Comparison of ENCODE assay signal across 25 cellular contexts in the genomic region with DNA sequence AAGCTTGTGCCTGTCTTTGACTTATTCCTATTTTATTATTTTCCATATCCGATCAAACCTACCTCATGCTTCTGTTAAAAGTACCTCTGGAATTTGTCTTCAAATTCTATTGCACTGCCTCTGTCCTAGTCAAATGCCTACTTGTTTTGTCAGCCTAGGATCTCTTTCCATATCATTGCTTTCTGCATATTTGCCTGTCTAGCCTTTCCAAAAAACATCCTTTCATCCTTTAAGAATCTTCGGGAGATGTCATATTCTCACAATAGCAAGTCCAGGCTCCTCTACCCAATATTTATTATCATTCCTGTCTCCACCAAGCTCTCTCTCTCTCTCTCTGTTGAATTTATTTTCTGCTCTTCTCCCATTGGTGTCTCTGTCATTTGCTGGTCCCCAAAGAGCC.
"Had no signal": no experiment of that assay in that cellular context is flagged by ENCODE, and none has a peak within 500 bp of the region (broad histone marks: within the 10 kb centered on the region; RNA-seq: fewer than 3 reads in every experiment).

No MANE protein-coding gene starts in this region.

- H3K27ac ChIP-seq: esophagus squamous epithelium, gastroesophageal sphincter, skin epidermis, suprapubic skin, upper lobe of left lung, uterus had no signal

- ATAC-seq: effector memory CD8-positive, alpha-beta T cell; gastroesophageal sphincter; left colon; left ventricle myocardium superior; naive thymus-derived CD4-positive, alpha-beta T cell; sciatic nerve; stimulated activated naive CD8-positive, alpha-beta T cell treated with anti-CD3 and anti-CD28 coated beads, Interleukin-15, Interleukin-2, amounts not matched to agents 100 U/mL and 50 U/mL, for 24 hours had no signal

- H3K4me1 ChIP-seq: gastroesophageal sphincter, upper lobe of left lung, uterus had no signal

- FAIRE-seq: colon, keratinocyte had no signal

- H3K9me3 Mint-ChIP-seq: dendritic cell treated with granulocyte-macrophage colony-stimulating factor and Interleukin-4, amounts not matched to agents 40 ng/mL and 50 ng/mL, for 4 days; effector memory CD8-positive, alpha-beta T cell; immature natural killer cell; naive thymus-derived CD4-positive, alpha-beta T cell; neural crest cell had no signal

- H3K4me3 ChIP-seq: esophagus squamous epithelium, gastroesophageal sphincter, lung, skin epidermis, suprapubic skin, thyroid gland, upper lobe of left lung, uterus had no signal

- H3K27ac Mint-ChIP-seq: dendritic cell treated with granulocyte-macrophage colony-stimulating factor and Interleukin-4, amounts not matched to agents 40 ng/mL and 50 ng/mL, for 4 days; effector memory CD8-positive, alpha-beta T cell; immature natural killer cell; naive thymus-derived CD4-positive, alpha-beta T cell had no signal

- H3K27me3 Mint-ChIP-seq: dendritic cell treated with granulocyte-macrophage colony-stimulating factor and Interleukin-4, amounts not matched to agents 40 ng/mL and 50 ng/mL, for 4 days; effector memory CD8-positive, alpha-beta T cell; naive thymus-derived CD4-positive, alpha-beta T cell had no signal

- H3K36me3 ChIP-seq: gastroesophageal sphincter, suprapubic skin, thyroid gland, upper lobe of left lung, uterus had no signal

- H3K27me3 ChIP-seq: esophagus squamous epithelium, gastroesophageal sphincter, suprapubic skin, thyroid gland, upper lobe of left lung, uterus had no signal

- H3K9me3 ChIP-seq: esophagus squamous epithelium, gastroesophageal sphincter, suprapubic skin, thyroid gland, upper lobe of left lung, uterus had no signal

- H3K4me1 Mint-ChIP-seq: naive thymus-derived CD4-positive, alpha-beta T cell had no signal

- DNase-seq: effector memory CD8-positive, alpha-beta T cell; esophagus squamous epithelium; foreskin fibroblast; glutamatergic neuron; immature natural killer cell; left colon; left ventricle myocardium superior; mesendoderm; naive thymus-derived CD4-positive, alpha-beta T cell; posterior cingulate gyrus; stimulated activated CD4-positive, alpha-beta T cell treated with anti-CD3 and anti-CD28 coated beads, Interleukin-2, amount 100 ng/mL, for 24 hours; stimulated activated CD4-positive, alpha-beta T cell treated with anti-CD3 and anti-CD28 coated beads, Interleukin-4, amount 100 ng/mL, for 4 hours; stimulated activated naive CD8-positive, alpha-beta T cell treated with anti-CD3 and anti-CD28 coated beads, Interleukin-15, Interleukin-2, amounts not matched to agents 100 U/mL and 50 U/mL, for 24 hours; upper lobe of left lung; uterus had no signal

- H3K4me3 Mint-ChIP-seq: dendritic cell treated with granulocyte-macrophage colony-stimulating factor and Interleukin-4, amounts not matched to agents 40 ng/mL and 50 ng/mL, for 4 days; effector memory CD8-positive, alpha-beta T cell; immature natural killer cell; naive thymus-derived CD4-positive, alpha-beta T cell; neural crest cell had no signal
